In genomic region chr2:145022021-145022670, GRCh38 we compare ENCODE assay signal across 21 cellular contexts.
DNase-seq lines count a peak whose midpoint lies in the region; ATAC-seq and TF ChIP-seq lines count a peak whose summit lies in the region.
"Had no signal": no experiment of that assay in that cellular context is flagged by ENCODE, and none has a peak within 500 bp of the region (broad histone marks: within the 10 kb centered on the region; RNA-seq: fewer than 3 reads in every experiment).

No MANE protein-coding gene starts in this region.

- TF ChIP-seq CTCF in GM23338 (conservative IDR thresholded peaks at IDR 0.05; ENCODE audit: low read depth in 2 of 2) (no peak), astrocyte of the spinal cord (IDR thresholded peaks at IDR 0.05; ENCODE audit: low read depth, low read length) (no peak), right atrium auricular region (IDR thresholded peaks at IDR 0.05) (no peak), suprapubic skin (IDR thresholded peaks at IDR 0.05) (no peak)

- H3K27me3 ChIP-seq in GM23338 (ENCODE audit: insufficient read depth) (no peaks in the 10 kb centered on the region), right atrium auricular region (no peaks in the 10 kb centered on the region), suprapubic skin (no peaks in the 10 kb centered on the region)
- H3K27me3 ChIP-seq: BE2C, MG63, SJCRH30 had no signal

- peak overlapping the region; percentile 35; the same call in 1 of the 2 replicates for H2AFZ ChIP-seq in GM23338

- H3K4me1 Mint-ChIP-seq in GM23338 = peaks cover 11% of the 10 kb centered on the region
- H3K4me1 Mint-ChIP-seq: activated naive CD4-positive, alpha-beta T cell treated with anti-CD3 and anti-CD28 coated beads, Interleukin-2, amount 10 ng/mL, durations not matched to agents 7 days and 5 days; nephron progenitor cell had no signal

- H3K4me3 ChIP-seq in GM23338 (no peak overlapping the region), astrocyte of the spinal cord (ENCODE audit: low read depth, low read length) (no peak overlapping the region), right atrium auricular region (no peak overlapping the region), suprapubic skin (no peak overlapping the region)
- H3K4me3 ChIP-seq: MG63, SJCRH30 had no signal

- WGBS in suprapubic skin = 34% methylated on average over 1 of the region's 1 CpG

- TF ChIP-seq POLR2A in suprapubic skin (IDR thresholded peaks at IDR 0.05) = no peak

- H3K27ac Mint-ChIP-seq in GM23338 = no peak overlapping the region
- H3K27ac Mint-ChIP-seq: activated naive CD4-positive, alpha-beta T cell treated with anti-CD3 and anti-CD28 coated beads, Interleukin-2, amount 10 ng/mL, durations not matched to agents 7 days and 5 days; nephron progenitor cell had no signal

- ATAC-seq in GM23338 (no peak), GM21723 (IDR thresholded peaks at IDR 0.05; ENCODE audit: unreplicated experiment) (no peak), HG02870 (IDR thresholded peaks at IDR 0.05; ENCODE audit: unreplicated experiment) (no peak)

- H3K27ac ChIP-seq in GM23338 (ENCODE audit: low read depth) = no peak overlapping the region; the same call in 1 of the 2 replicates
- H3K27ac ChIP-seq in right atrium auricular region = peak overlapping the region; percentile 30 to 55
- peak overlapping the region; percentile 26 for H3K27ac ChIP-seq in suprapubic skin
- H3K27ac ChIP-seq: SJCRH30 had no signal

- H3K4me1 ChIP-seq in GM23338 (ENCODE audit: insufficient read depth) (peaks cover 11% of the 10 kb centered on the region), right atrium auricular region (peaks cover 0 to 12% of the 10 kb centered on the region in 2 donors), suprapubic skin (peaks cover 4% of the 10 kb centered on the region)
- H3K4me1 ChIP-seq: BE2C, SJCRH30 had no signal

- no peaks in the 10 kb centered on the region for H3K36me3 Mint-ChIP-seq in GM23338 (ENCODE audit: low read depth)
- H3K36me3 Mint-ChIP-seq: activated naive CD4-positive, alpha-beta T cell treated with anti-CD3 and anti-CD28 coated beads, Interleukin-2, amount 10 ng/mL, durations not matched to agents 7 days and 5 days had no signal

- H3K36me3 ChIP-seq in GM23338 (ENCODE audit: insufficient read depth) = no peaks in the 10 kb centered on the region
- no peaks in the 10 kb centered on the region for H3K36me3 ChIP-seq in right atrium auricular region
- no peaks in the 10 kb centered on the region for H3K36me3 ChIP-seq in suprapubic skin
- H3K36me3 ChIP-seq: BE2C, MG63, SJCRH30 had no signal

- no peaks in the 10 kb centered on the region for H3F3A ChIP-seq in GM23338 (replicated peaks; ENCODE audit: low read depth)

- TF ChIP-seq EP300 in suprapubic skin (IDR thresholded peaks at IDR 0.05) = no peak

- no peak for DNase-seq in GM23338 (ENCODE audit: low spot score)
- DNase-seq in astrocyte of the spinal cord (ENCODE audit: low read depth, low spot score) = peak; percentile 66
- DNase-seq in right atrium auricular region (ENCODE audit: low spot score) = no peak
- DNase-seq in suprapubic skin (ENCODE audit: low spot score in 2 of 2) = no peak
- no peak for DNase-seq in NCI-H82 (lab: John Stamatoyannopoulos, UW)
- no peak for DNase-seq in dermis blood vessel endothelial cell
- DNase-seq: activated CD4-positive, alpha-beta T cell treated with anti-CD3 and anti-CD28 coated beads for 48 hours; activated naive CD4-positive, alpha-beta T cell treated with anti-CD3 and anti-CD28 coated beads, Interleukin-2, amount 10 ng/mL, durations not matched to agents 7 days and 5 days; BE2C; cerebellar nuclear complex; HCEC 1CT; MG63; NCI-H1694 treated with DMSO at 0.1 percent for 48 hours; NCI-H510A; nephron progenitor cell; SJCRH30; stimulated activated CD4-positive, alpha-beta T cell treated with anti-CD3 and anti-CD28 coated beads, Interleukin-2, amount 100 ng/mL, for 24 hours; substantia nigra; T1000 had no signal

- no peaks in the 10 kb centered on the region for H3K9me3 ChIP-seq in right atrium auricular region
- H3K9me3 ChIP-seq in suprapubic skin = no peaks in the 10 kb centered on the region
- H3K9me3 ChIP-seq: BE2C, MG63, SJCRH30 had no signal

- no peaks in the 10 kb centered on the region for H3K27me3 Mint-ChIP-seq in GM23338 (ENCODE audit: insufficient read depth, low read depth, poor library complexity)
- H3K27me3 Mint-ChIP-seq: activated naive CD4-positive, alpha-beta T cell treated with anti-CD3 and anti-CD28 coated beads, Interleukin-2, amount 10 ng/mL, durations not matched to agents 7 days and 5 days had no signal

- in situ Hi-C loops in astrocyte of the spinal cord (cut with HindIII; ENCODE audit: low sequenced_read_pairs) = no loop called here

- H4K20me1 ChIP-seq in GM23338 (replicated peaks; ENCODE audit: insufficient read depth) = no peaks in the 10 kb centered on the region

- no peaks in the 10 kb centered on the region for H3K9me3 Mint-ChIP-seq in GM23338
- H3K9me3 Mint-ChIP-seq: activated naive CD4-positive, alpha-beta T cell treated with anti-CD3 and anti-CD28 coated beads, Interleukin-2, amount 10 ng/mL, durations not matched to agents 7 days and 5 days; nephron progenitor cell had no signal

- H3K4me2 ChIP-seq in GM23338 = no peak overlapping the region

- H3K4me3 Mint-ChIP-seq in GM23338 = no peak overlapping the region
- H3K4me3 Mint-ChIP-seq: activated naive CD4-positive, alpha-beta T cell treated with anti-CD3 and anti-CD28 coated beads, Interleukin-2, amount 10 ng/mL, durations not matched to agents 7 days and 5 days; nephron progenitor cell had no signal

- no peaks in the 10 kb centered on the region for H3K79me2 ChIP-seq in GM23338 (replicated peaks; ENCODE audit: insufficient read depth)

- H3K9me2 ChIP-seq in GM23338 (ENCODE audit: insufficient read depth) = no peaks in the 10 kb centered on the region

TF ChIP-seq in GM23338, 12 proteins besides CTCF, POLR2A, EP300 and RAD21 (continues in another document):
- TF ChIP-seq STAT1 (IDR thresholded peaks at IDR 0.05; ENCODE audit: unreplicated experiment) (no peak), CREB1 (CRISPR knock-in tag; IDR thresholded peaks at IDR 0.05; ENCODE audit: low read depth) (no peak), JUNB (IDR thresholded peaks at IDR 0.05; ENCODE audit: unreplicated experiment) (no peak), EZH2phosphoT487 (IDR thresholded peaks at IDR 0.05; ENCODE audit: unreplicated experiment) (no peak), EZH2 (IDR thresholded peaks at IDR 0.05; ENCODE audit: low read depth, unreplicated experiment) (no peak), NANOG (IDR thresholded peaks at IDR 0.05; ENCODE audit: borderline replicate concordance) (no peak), POLR2AphosphoS5 (IDR thresholded peaks at IDR 0.05; ENCODE audit: low read depth) (no peak), ETS1 (IDR thresholded peaks at IDR 0.05) (no peak), REST (IDR thresholded peaks at IDR 0.05; ENCODE audit: unreplicated experiment) (no peak)
